10 cellular contexts compared by ENCODE assay signal in genomic region chr6:111417181-111417585, GRCh38.
DNase-seq lines count a peak whose midpoint lies in the region; ATAC-seq and TF ChIP-seq lines count a peak whose summit lies in the region.
"Had no signal": no experiment of that assay in that cellular context is flagged by ENCODE, and none has a peak within 500 bp of the region (broad histone marks: within the 10 kb centered on the region; RNA-seq: fewer than 3 reads in every experiment).

No MANE protein-coding gene starts in this region.

- TF ChIP-seq POLR2A in breast epithelium (IDR thresholded peaks at IDR 0.05) (no peak), transverse colon (IDR thresholded peaks at IDR 0.05) (no peak)

- H3K27me3 ChIP-seq in mammary epithelial cell (ENCODE audit: insufficient read depth, low read length) (no peaks in the 10 kb centered on the region), breast epithelium (no peaks in the 10 kb centered on the region), transverse colon (no peaks in the 10 kb centered on the region), Caco-2 (replicated peaks; ENCODE audit: control insufficient read depth, insufficient read depth, low read length) (no peaks in the 10 kb centered on the region)

- no peak overlapping the region for H3K27ac ChIP-seq in mammary epithelial cell (ENCODE audit: insufficient read depth, low read depth, low read length)
- no peak overlapping the region for H3K27ac ChIP-seq in breast epithelium
- H3K27ac ChIP-seq in transverse colon = peak overlapping the region; percentile 20 to 67 (median 52)

- H3K4me1 Mint-ChIP-seq in Caco-2 (ENCODE audit: low read depth, unreplicated experiment) = no peaks in the 10 kb centered on the region

- no peaks in the 10 kb centered on the region for H3K9me3 Mint-ChIP-seq in Caco-2 (ENCODE audit: unreplicated experiment)

- POLR2A ChIA-PET in Caco-2 (lab: Charles Lee) = no interaction called here

- H3K27me3 Mint-ChIP-seq in Caco-2 (ENCODE audit: insufficient read depth, unreplicated experiment) = no peaks in the 10 kb centered on the region
- H3K27me3 Mint-ChIP-seq: B cell had no signal

- intact Hi-C loops in mammary epithelial cell (cut with micrococcal nuclease) = no loop called here
- intact Hi-C loops in breast epithelium (cut with DNase I; ENCODE audit: low total_unique reads) = no loop called here
- intact Hi-C loops in transverse colon (cut with DNase I; ENCODE audit: low total_unique reads) = no loop called here
- intact Hi-C loops in Caco-2 (cut with micrococcal nuclease; ENCODE audit: unreplicated experiment) = no loop called here

- peak overlapping the region; percentile 41 for H3K4me2 ChIP-seq in mammary epithelial cell (ENCODE audit: insufficient read depth, low read depth, low read length)

- no peak for ATAC-seq in HG02642 (IDR thresholded peaks at IDR 0.05; ENCODE audit: poor library complexity, unreplicated experiment)

- dilution Hi-C loops in mammary epithelial cell (cut with HindIII; ENCODE audit: low sequenced_read_pairs) = no loop called here

- H3K36me3 Mint-ChIP-seq in Caco-2 (ENCODE audit: insufficient read depth, unreplicated experiment) = peaks cover 2% of the 10 kb centered on the region

- no peak overlapping the region for H3K27ac Mint-ChIP-seq in Caco-2 (ENCODE audit: unreplicated experiment)
- H3K27ac Mint-ChIP-seq: B cell had no signal

- H3K79me2 ChIP-seq in mammary epithelial cell (ENCODE audit: insufficient read depth, low read length) = peaks cover 61% of the 10 kb centered on the region

- no peak overlapping the region for H2AFZ ChIP-seq in mammary epithelial cell (ENCODE audit: low read depth, low read length)

- no peaks in the 10 kb centered on the region for H4K20me1 ChIP-seq in mammary epithelial cell (ENCODE audit: insufficient read depth, low read length)

- H3K9me3 ChIP-seq in mammary epithelial cell (replicated peaks; ENCODE audit: insufficient read depth, low read length) (no peaks in the 10 kb centered on the region), breast epithelium (no peaks in the 10 kb centered on the region), transverse colon (no peaks in the 10 kb centered on the region), Caco-2 (no peaks in the 10 kb centered on the region)

- 87% methylated on average over 2 of the region's 2 CpGs for WGBS in mammary epithelial cell (ENCODE audit: low coverage, missing lambda C conversion rate)
- 23 to 45% methylated on average over 2 of the region's 2 CpGs for WGBS in transverse colon (ENCODE audit: low coverage in 1 of 2), 2 donors

- TF ChIP-seq CTCF in mammary epithelial cell (conservative IDR thresholded peaks at IDR 0.05 in 1 of 2, IDR thresholded peaks at IDR 0.05 in 1 of 2; ENCODE audit: extremely low read depth in 1 of 2, insufficient read depth in 1 of 2, low read depth in 1 of 2, low read length in 2 of 2) (no peak), breast epithelium (IDR thresholded peaks at IDR 0.05) (no peak), transverse colon (IDR thresholded peaks at IDR 0.05) (no peak), Caco-2 (IDR thresholded peaks at IDR 0.05; ENCODE audit: insufficient read depth in 1 of 2, low read depth in 1 of 2, low read length in 1 of 2, severe bottlenecking in 1 of 2, unreplicated experiment in 1 of 2) (no peak)

- peaks cover 3% of the 10 kb centered on the region for H3K36me3 ChIP-seq in mammary epithelial cell (ENCODE audit: insufficient read depth, low read length)
- no peaks in the 10 kb centered on the region for H3K36me3 ChIP-seq in breast epithelium
- no peaks in the 10 kb centered on the region for H3K36me3 ChIP-seq in transverse colon
- H3K36me3 ChIP-seq in Caco-2 (ENCODE audit: control insufficient read depth, insufficient read depth, low read length) = no peaks in the 10 kb centered on the region

- DNase-seq in mammary epithelial cell (no peak), breast epithelium (ENCODE audit: low spot score in 2 of 2) (no peak), amygdala (lab: John Stamatoyannopoulos, UW) (peak in 39 of 56 donors; percentile 1 to 68 (median 20)), hypothalamus (lab: John Stamatoyannopoulos, UW) (peak in 30 of 51 donors; percentile 4 to 70 (median 18)), transverse colon (no peak), RKO (ENCODE audit: low spot score) (no peak), Caco-2 (no peak)
- DNase-seq: NCI-H1105 had no signal

- BruUV-seq in mammary epithelial cell (replicated peaks; lab: Mats Ljungman, UMichigan) = no TSS peak
- BruUV-seq in Caco-2 (replicated peaks; lab: Mats Ljungman, UMichigan) = no TSS peak

- CTCF ChIA-PET in mammary epithelial cell (lab: Charles Lee; ENCODE audit: low non-redundant PET) = no interaction called here
- CTCF ChIA-PET in Caco-2 (lab: Charles Lee) = no interaction called here

- TF ChIP-seq EP300 in transverse colon (IDR thresholded peaks at IDR 0.05; ENCODE audit: low read depth) = no peak

- no peak overlapping the region for H3K4me3 ChIP-seq in mammary epithelial cell (replicated peaks in 1 of 3; ENCODE audit: insufficient read depth in 1 of 3, low read depth in 2 of 3, low read length in 3 of 3)
- H3K4me3 ChIP-seq in breast epithelium = no peak overlapping the region
- H3K4me3 ChIP-seq in transverse colon = no peak overlapping the region
- no peak overlapping the region for H3K4me3 ChIP-seq in Caco-2 (ENCODE audit: low read depth, low read length)

- no peak overlapping the region for H3K9ac ChIP-seq in mammary epithelial cell (ENCODE audit: insufficient read depth, low read length)

- H3K4me3 Mint-ChIP-seq in Caco-2 (ENCODE audit: unreplicated experiment) = no peak overlapping the region
- H3K4me3 Mint-ChIP-seq: B cell had no signal

- in situ Hi-C loops in mammary epithelial cell (cut with MboI; ENCODE audit: low sequenced_read_pairs in 2 of 2) (no loop called here), transverse colon (cut with MboI; ENCODE audit: low pct_ligation_motif_present in 1 of 4, low pct_unique_long_range_greater_than_20kb in 1 of 4, low sequenced_read_pairs in 3 of 4) (no loop called here)

- peaks cover 30% of the 10 kb centered on the region for H3K4me1 ChIP-seq in mammary epithelial cell (ENCODE audit: insufficient read depth, low read length)
- H3K4me1 ChIP-seq in breast epithelium = no peaks in the 10 kb centered on the region
- peaks cover 9 to 47% (median 25%) of the 10 kb centered on the region in 4 donors for H3K4me1 ChIP-seq in transverse colon
- H3K4me1 ChIP-seq in Caco-2 = no peaks in the 10 kb centered on the region

Comparison
In these comparisons a context has a peak if more than half of its experiments do, and no peak if none do; other contexts are left out.
1. DNase-seq: peak in amygdala (39 of 56) and hypothalamus (30 of 51); none in mammary epithelial cell (single experiment), breast epithelium (0 of 2), transverse colon (single experiment), RKO (single experiment) and Caco-2 (0 of 2).
2. H3K27ac ChIP-seq: peak in transverse colon (4 of 4); none in mammary epithelial cell (single experiment) and breast epithelium (0 of 2).